ENCODE assay signal across 10 cellular contexts in the genomic region with DNA sequence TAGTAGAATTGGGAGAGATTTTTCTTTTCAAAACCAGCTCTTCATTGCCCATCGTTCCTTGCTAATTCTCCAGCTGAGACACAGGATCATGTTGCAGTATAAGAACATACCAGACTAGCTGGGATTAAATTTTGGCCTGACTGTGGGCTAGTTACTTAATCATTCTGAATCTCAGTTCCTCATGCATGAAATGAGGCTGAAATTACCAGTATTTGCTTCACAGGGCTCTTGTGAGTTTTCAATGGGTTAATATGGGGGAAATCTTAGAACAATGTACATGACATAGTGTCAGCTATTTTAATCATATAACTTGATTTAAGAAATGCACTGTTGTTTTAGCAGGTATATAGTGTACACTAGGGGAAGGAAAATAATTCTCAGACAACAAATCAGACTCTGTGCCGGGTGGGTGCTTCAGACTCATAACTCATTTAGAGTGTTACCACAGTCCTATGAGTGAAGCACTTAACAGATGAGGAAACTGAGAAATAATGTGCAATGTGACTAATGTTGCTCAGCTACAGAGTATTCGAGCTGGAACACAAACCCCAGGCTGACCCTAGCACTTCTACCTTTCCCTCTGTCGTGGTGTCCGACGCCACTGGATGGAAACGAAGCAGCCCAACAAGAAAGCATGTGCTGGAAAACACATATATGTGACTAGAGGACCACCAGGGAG.
A peak's percentile ranks its signal among the peaks of the same experiment; 100 is the strongest.
DNase-seq lines count a peak whose midpoint lies in the region; ATAC-seq and FAIRE-seq lines count a peak whose summit lies in the region.
"Had no signal": no experiment of that assay in that cellular context is flagged by ENCODE, and none has a peak within 500 bp of the region (broad histone marks: within the 10 kb centered on the region; RNA-seq: fewer than 3 reads in every experiment).

No MANE protein-coding gene starts in this region.

- H3K23ac ChIP-seq in mesendoderm (ENCODE audit: low read length): no peak overlapping the region

- no peak overlapping the region for H2BK15ac ChIP-seq in mesendoderm (replicated peaks; ENCODE audit: low read depth)

- H2BK5ac ChIP-seq in mesendoderm (ENCODE audit: low read length): no peak overlapping the region

- H3K9ac ChIP-seq in BLaER1 (no peak overlapping the region), mesendoderm (ENCODE audit: low read length) (no peak overlapping the region)

- no peaks in the 10 kb centered on the region for H4K20me1 ChIP-seq in BLaER1

- H2AK5ac ChIP-seq in mesendoderm (ENCODE audit: low read length): no peak overlapping the region

- H3K4me3 ChIP-seq in BLaER1: no peak overlapping the region
- H3K4me3 ChIP-seq in CD8-positive, alpha-beta memory T cell (ENCODE audit: low read length): no peak overlapping the region
- no peak overlapping the region for H3K4me3 ChIP-seq in mesendoderm (ENCODE audit: low read length)

- H3K4me1 ChIP-seq in BLaER1: peaks cover 76% of the 10 kb centered on the region
- H3K4me1 ChIP-seq in CD8-positive, alpha-beta memory T cell (ENCODE audit: insufficient read depth, low read length): no peaks in the 10 kb centered on the region
- no peaks in the 10 kb centered on the region for H3K4me1 ChIP-seq in mesendoderm (ENCODE audit: control insufficient read depth, low read depth, low read length)

- no peaks in the 10 kb centered on the region for H3K9me3 ChIP-seq in BLaER1
- H3K9me3 ChIP-seq in CD8-positive, alpha-beta memory T cell (ENCODE audit: low read length): no peaks in the 10 kb centered on the region

- H3K9me3 Mint-ChIP-seq in CD8-positive, alpha-beta memory T cell: no peaks in the 10 kb centered on the region

- no peak overlapping the region for H3K4me3 Mint-ChIP-seq in CD8-positive, alpha-beta memory T cell

- CTCF ChIA-PET in CD8-positive, alpha-beta memory T cell (lab: Charles Lee): no interaction called here

- peak; percentile 34 for ATAC-seq in HG03060 (IDR thresholded peaks at IDR 0.05; ENCODE audit: low read depth, unreplicated experiment)

- peak overlapping the region; percentile 47 for H3K4me2 ChIP-seq in BLaER1
- no peak overlapping the region for H3K4me2 ChIP-seq in mesendoderm (ENCODE audit: low read length)

- no peak overlapping the region for H3K27ac Mint-ChIP-seq in CD8-positive, alpha-beta memory T cell

- H3K27me3 ChIP-seq in BLaER1 (no peaks in the 10 kb centered on the region), mesendoderm (ENCODE audit: insufficient read depth, low read length, poor library complexity) (no peaks in the 10 kb centered on the region)
- H3K27me3 ChIP-seq in CD8-positive, alpha-beta memory T cell (ENCODE audit: insufficient read depth, low read length, poor library complexity, severe bottlenecking): no peaks in the 10 kb centered on the region

- H3K36me3 ChIP-seq in BLaER1: no peaks in the 10 kb centered on the region
- H3K36me3 ChIP-seq in CD8-positive, alpha-beta memory T cell (ENCODE audit: insufficient read depth, low read length): no peaks in the 10 kb centered on the region
- H3K36me3 ChIP-seq in mesendoderm (ENCODE audit: control insufficient read depth, insufficient read depth, low read length): no peaks in the 10 kb centered on the region

- H4K8ac ChIP-seq in mesendoderm (ENCODE audit: low read depth, low read length): no peak overlapping the region

- no peak for DNase-seq in GM19239 (ENCODE audit: insufficient read length, low spot score)
- DNase-seq in SKM-1 (lab: John Stamatoyannopoulos, UW; ENCODE audit: unreplicated experiment): peak; percentile 32
- DNase-seq in CD8-positive, alpha-beta memory T cell: no peak
- DNase-seq in DMS53 (lab: John Stamatoyannopoulos, UW): no peak
- no peak for DNase-seq in hepatic stellate cell (ENCODE audit: low spot score)
- DNase-seq in mesendoderm: no peak
- DNase-seq: effector CD4-positive, alpha-beta T cell had no signal

- no peaks in the 10 kb centered on the region for H3K27me3 Mint-ChIP-seq in CD8-positive, alpha-beta memory T cell

- no peak overlapping the region for H3K56ac ChIP-seq in mesendoderm (ENCODE audit: low read length)

- no peaks in the 10 kb centered on the region for H3K79me1 ChIP-seq in mesendoderm (ENCODE audit: low read length)

- no peak overlapping the region for H3K4ac ChIP-seq in mesendoderm (ENCODE audit: low read depth, low read length)

- no peak overlapping the region for H3K18ac ChIP-seq in mesendoderm (ENCODE audit: low read length)

- FAIRE-seq in GM19239 (lab: Jason Lieb, UNC): peak; percentile 97

- WGBS in mesendoderm (ENCODE audit: extremely low coverage, insufficient coverage, low lambda C conversion rate): no CpG with 5 or more reads among the region's 7 CpGs

- POLR2A ChIA-PET in CD8-positive, alpha-beta memory T cell (lab: Charles Lee): no interaction called here

- H3K36me3 Mint-ChIP-seq in CD8-positive, alpha-beta memory T cell: no peaks in the 10 kb centered on the region

- no peak overlapping the region for H3K27ac ChIP-seq in BLaER1
- H3K27ac ChIP-seq in CD8-positive, alpha-beta memory T cell (ENCODE audit: low read depth, low read length): no peak overlapping the region
- no peak overlapping the region for H3K27ac ChIP-seq in mesendoderm (ENCODE audit: low read depth, low read length)
- H3K27ac ChIP-seq: VCaP had no signal

- H3K79me2 ChIP-seq in mesendoderm (ENCODE audit: control insufficient read depth, insufficient read depth, low read length): no peaks in the 10 kb centered on the region

- no peak overlapping the region for H4K5ac ChIP-seq in mesendoderm (ENCODE audit: low read length)

- peaks cover 4 to 8% (median 7%) of the 10 kb centered on the region in 3 donors for H3K4me1 Mint-ChIP-seq in CD8-positive, alpha-beta memory T cell

- no peak overlapping the region for H2BK120ac ChIP-seq in mesendoderm (ENCODE audit: low read depth, low read length)
